Comparison of ENCODE assay signal across 2 cellular contexts in the genomic region with DNA sequence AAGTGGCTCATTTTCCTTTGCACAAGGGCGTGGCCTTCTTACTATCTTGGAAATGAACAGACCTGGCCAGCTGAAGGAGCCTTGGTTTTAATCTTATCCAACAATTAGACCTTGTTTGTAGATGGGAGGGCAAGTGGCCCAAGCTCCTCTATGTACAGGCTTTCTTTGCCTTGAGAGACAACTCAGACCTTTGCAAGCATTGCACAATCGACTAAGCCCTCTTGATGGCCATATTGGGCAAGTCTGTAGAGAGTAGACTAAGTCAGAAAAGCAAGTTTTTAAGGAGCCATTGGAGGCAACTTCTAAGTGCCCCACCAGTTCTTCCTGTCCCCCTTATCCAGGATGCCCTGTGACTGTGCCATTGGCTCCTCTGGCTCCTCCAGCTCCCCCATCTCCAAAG.
TF ChIP-seq lines count a peak whose summit lies in the region.

No MANE protein-coding gene starts in this region.

TF ChIP-seq in HepG2, 621 proteins besides CTCF, POLR2A, EP300 and RAD21:
- TF ChIP-seq FOXA3 (CRISPR knock-in tag; IDR thresholded peaks at IDR 0.05) (no peak), CEBPB (IDR thresholded peaks at IDR 0.05; ENCODE audit: borderline replicate concordance, low read depth, low read length) (peak; percentile 77), IRX3 (CRISPR knock-in tag; IDR thresholded peaks at IDR 0.05; ENCODE audit: borderline replicate concordance, low read depth) (no peak), NONO (IDR thresholded peaks at IDR 0.05) (no peak), NONO (CRISPR knock-in tag; conservative IDR thresholded peaks at IDR 0.05) (no peak), ZMYM2 (CRISPR knock-in tag; IDR thresholded peaks at IDR 0.05) (no peak)
- TF ChIP-seq, protein P1, sequence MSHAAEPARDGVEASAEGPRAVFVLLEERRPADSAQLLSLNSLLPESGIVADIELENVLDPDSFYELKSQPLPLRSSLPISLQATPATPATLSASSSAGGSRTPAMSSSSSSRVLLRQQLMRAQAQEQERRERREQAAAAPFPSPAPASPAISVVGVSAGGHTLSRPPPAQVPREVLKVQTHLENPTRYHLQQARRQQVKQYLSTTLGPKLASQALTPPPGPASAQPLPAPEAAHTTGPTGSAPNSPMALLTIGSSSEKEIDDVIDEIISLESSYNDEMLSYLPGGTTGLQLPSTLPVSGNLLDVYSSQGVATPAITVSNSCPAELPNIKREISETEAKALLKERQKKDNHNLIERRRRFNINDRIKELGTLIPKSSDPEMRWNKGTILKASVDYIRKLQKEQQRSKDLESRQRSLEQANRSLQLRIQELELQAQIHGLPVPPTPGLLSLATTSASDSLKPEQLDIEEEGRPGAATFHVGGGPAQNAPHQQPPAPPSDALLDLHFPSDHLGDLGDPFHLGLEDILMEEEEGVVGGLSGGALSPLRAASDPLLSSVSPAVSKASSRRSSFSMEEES (CRISPR knock-in tag; IDR thresholded peaks at IDR 0.05) = no peak

TF ChIP-seq in K562, 482 proteins besides CTCF, POLR2A, EP300 and RAD21:
- TF ChIP-seq CEBPB (tag; IDR thresholded peaks at IDR 0.05) (peak; percentile 67), CEBPG (CRISPR knock-in tag; IDR thresholded peaks at IDR 0.05) (no peak), CEBPG (tag; conservative IDR thresholded peaks at IDR 0.05 in 1 of 2, IDR thresholded peaks at IDR 0.05 in 1 of 2) (peak in 1 of 2 experiments; percentile 59; a peak in 2 of 4 replicates), SMAD2 (IDR thresholded peaks at IDR 0.05; ENCODE audit: low read depth, low read length) (no peak), PRPF4 (IDR thresholded peaks at IDR 0.05; ENCODE audit: insufficient read depth, low read depth, low read length, poor library complexity, severe bottlenecking) (no peak), BCOR (IDR thresholded peaks at IDR 0.05) (no peak)
TF ChIP-seq in K562: peak in this region for 2.
